In the genomic region with DNA sequence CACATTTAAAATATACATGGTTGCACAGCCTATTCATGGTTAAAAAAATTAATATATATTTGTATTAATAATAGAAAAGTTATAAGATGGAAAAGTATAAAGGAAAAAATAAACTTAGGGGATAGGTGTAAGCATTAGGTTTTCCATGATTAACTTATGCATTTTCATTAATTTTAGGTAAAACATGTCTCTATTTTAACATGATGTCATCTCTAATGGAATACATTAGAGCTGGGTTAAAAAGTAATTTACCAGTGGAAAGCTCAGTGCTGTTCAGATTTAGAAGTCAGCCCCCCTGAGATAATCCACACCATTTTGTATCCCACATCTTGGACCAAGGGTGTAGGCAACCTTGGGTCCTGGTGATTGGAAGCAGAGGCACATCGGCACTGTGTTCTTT, we compare ENCODE assay signal across 8 cellular contexts.
"Had no signal": no experiment of that assay in that cellular context is flagged by ENCODE, and none has a peak within 500 bp of the region (broad histone marks: within the 10 kb centered on the region; RNA-seq: fewer than 3 reads in every experiment).

No MANE protein-coding gene starts in this region.

- H2AFZ ChIP-seq: GM23338 had no signal

- H3K9me3 ChIP-seq: HAP-1 had no signal

- H3K4me1 ChIP-seq: HAP-1 had no signal

- DNase-seq: H7, Karpas-422, KBM-7 had no signal

- H3K9ac ChIP-seq: KMS-11 had no signal

- H3K36me3 ChIP-seq: HAP-1 had no signal

- H3K27ac ChIP-seq: KMS-11 had no signal

- FAIRE-seq: HTR-8/SVneo had no signal

- ATAC-seq: GM23338, HCT116 had no signal

- H3K4me2 ChIP-seq: GM23338, KMS-11 had no signal

- H3K4me3 ChIP-seq: GM23338, HAP-1 had no signal
